1 cellular context compared by ENCODE assay signal in the genomic region with DNA sequence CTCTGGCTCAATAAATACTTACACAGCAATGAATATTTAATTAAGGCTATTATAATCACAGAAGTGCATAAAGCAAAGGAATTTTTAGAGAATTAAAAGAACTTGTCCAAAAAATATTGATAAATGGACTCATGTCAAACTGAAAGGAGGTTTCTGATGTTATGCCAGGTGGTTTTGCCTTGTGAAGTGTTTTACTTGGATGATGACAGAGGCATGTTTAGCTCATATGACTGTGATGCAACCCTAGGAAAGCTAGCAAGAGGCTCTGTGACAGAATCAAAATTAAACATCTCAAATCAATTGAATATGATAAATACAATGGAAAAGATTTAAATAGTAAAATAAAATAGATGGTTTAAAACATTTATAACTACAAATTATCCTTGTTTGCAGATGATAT.
A peak's percentile ranks its signal among the peaks of the same experiment; 100 is the strongest.
TF ChIP-seq lines count a peak whose summit lies in the region.

No MANE protein-coding gene starts in this region.

TF ChIP-seq in K562, 482 proteins besides CTCF, POLR2A, EP300 and RAD21 (continued from another document):
- TF ChIP-seq, protein P1, sequence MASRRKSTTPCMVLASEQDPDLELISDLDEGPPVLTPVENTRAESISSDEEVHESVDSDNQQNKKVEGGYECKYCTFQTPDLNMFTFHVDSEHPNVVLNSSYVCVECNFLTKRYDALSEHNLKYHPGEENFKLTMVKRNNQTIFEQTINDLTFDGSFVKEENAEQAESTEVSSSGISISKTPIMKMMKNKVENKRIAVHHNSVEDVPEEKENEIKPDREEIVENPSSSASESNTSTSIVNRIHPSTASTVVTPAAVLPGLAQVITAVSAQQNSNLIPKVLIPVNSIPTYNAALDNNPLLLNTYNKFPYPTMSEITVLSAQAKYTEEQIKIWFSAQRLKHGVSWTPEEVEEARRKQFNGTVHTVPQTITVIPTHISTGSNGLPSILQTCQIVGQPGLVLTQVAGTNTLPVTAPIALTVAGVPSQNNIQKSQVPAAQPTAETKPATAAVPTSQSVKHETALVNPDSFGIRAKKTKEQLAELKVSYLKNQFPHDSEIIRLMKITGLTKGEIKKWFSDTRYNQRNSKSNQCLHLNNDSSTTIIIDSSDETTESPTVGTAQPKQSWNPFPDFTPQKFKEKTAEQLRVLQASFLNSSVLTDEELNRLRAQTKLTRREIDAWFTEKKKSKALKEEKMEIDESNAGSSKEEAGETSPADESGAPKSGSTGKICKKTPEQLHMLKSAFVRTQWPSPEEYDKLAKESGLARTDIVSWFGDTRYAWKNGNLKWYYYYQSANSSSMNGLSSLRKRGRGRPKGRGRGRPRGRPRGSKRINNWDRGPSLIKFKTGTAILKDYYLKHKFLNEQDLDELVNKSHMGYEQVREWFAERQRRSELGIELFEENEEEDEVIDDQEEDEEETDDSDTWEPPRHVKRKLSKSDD (conservative IDR thresholded peaks at IDR 0.05; ENCODE audit: low read length): no peak
- TF ChIP-seq, protein P2, sequence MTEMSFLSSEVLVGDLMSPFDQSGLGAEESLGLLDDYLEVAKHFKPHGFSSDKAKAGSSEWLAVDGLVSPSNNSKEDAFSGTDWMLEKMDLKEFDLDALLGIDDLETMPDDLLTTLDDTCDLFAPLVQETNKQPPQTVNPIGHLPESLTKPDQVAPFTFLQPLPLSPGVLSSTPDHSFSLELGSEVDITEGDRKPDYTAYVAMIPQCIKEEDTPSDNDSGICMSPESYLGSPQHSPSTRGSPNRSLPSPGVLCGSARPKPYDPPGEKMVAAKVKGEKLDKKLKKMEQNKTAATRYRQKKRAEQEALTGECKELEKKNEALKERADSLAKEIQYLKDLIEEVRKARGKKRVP (CRISPR knock-in tag; IDR thresholded peaks at IDR 0.05): peak; percentile 86
